ENCODE assay signal across 8 cellular contexts in genomic region chr3:139197251-139197650, GRCh38.
"Had no signal": no experiment of that assay in that cellular context is flagged by ENCODE, and none has a peak within 500 bp of the region (broad histone marks: within the 10 kb centered on the region; RNA-seq: fewer than 3 reads in every experiment).

No MANE protein-coding gene starts in this region.

- DNase-seq: IMR-90, KBM-7, KG1 had no signal

- H3K4me3 Mint-ChIP-seq: IgD-negative memory B cell had no signal

- ATAC-seq: HepG2, K562 had no signal

- H3K4me3 ChIP-seq: K562 had no signal

- H3K27ac Mint-ChIP-seq: IgD-negative memory B cell had no signal

- H3K27ac ChIP-seq: HL-60, KMS-11 had no signal

- H3K9ac ChIP-seq: KMS-11 had no signal

- H3K4me2 ChIP-seq: KMS-11 had no signal

- H3K36me3 Mint-ChIP-seq: IgD-negative memory B cell had no signal
